Comparison of ENCODE assay signal across 17 cellular contexts in genomic region chr3:189530822-189531221, GRCh38.
DNase-seq lines count a peak whose midpoint lies in the region.
"Had no signal": no experiment of that assay in that cellular context is flagged by ENCODE, and none has a peak within 500 bp of the region (broad histone marks: within the 10 kb centered on the region; RNA-seq: fewer than 3 reads in every experiment).

No MANE protein-coding gene starts in this region.

- no peak overlapping the region for H2BK120ac ChIP-seq in mesenchymal stem cell (ENCODE audit: low read depth, low read length)

- H3K4ac ChIP-seq in mesenchymal stem cell (ENCODE audit: low read depth in 1 of 2, low read length in 2 of 2) = no peak overlapping the region

- H4K8ac ChIP-seq in mesenchymal stem cell (ENCODE audit: low read length) = no peak overlapping the region

- no peak overlapping the region for H2AK5ac ChIP-seq in mesenchymal stem cell (ENCODE audit: low read length, severe bottlenecking)

- H3K9ac ChIP-seq in mesenchymal stem cell (ENCODE audit: low read length) = no peak overlapping the region

- H3K36me3 ChIP-seq in mesenchymal stem cell (ENCODE audit: control insufficient read depth in 1 of 2, insufficient read depth in 2 of 2, low read depth in 1 of 2, low read length in 2 of 2) = no peaks in the 10 kb centered on the region
- H3K36me3 ChIP-seq: heart left ventricle, vagina had no signal

- H2AFZ ChIP-seq in mesenchymal stem cell (ENCODE audit: low read depth, low read length) = no peak overlapping the region

- H2BK12ac ChIP-seq in mesenchymal stem cell (ENCODE audit: low read length in 2 of 2) = no peak overlapping the region

- H3K4me3 Mint-ChIP-seq in activated T-helper 2 cell treated with anti-CD3 and anti-CD28 coated beads, Interferon-gamma antibody, Interleukin-2, Interleukin-4, amounts not matched to agents 10 μg/mL and 5 μg/mL and 100 μg/mL, durations not matched to agents 14 hours and 24 hours and 36 hours (ENCODE audit: low read depth) = peak overlapping the region; percentile 41
- H3K4me3 Mint-ChIP-seq: naive thymus-derived CD8-positive, alpha-beta T cell; stimulated activated memory B cell treated with anti-CD40 and anti-IgM and Interleukin-4, amounts not matched to agents 10 μg/mL and 1 μg/mL and 100 μg/mL, for 72 hours; T-cell had no signal

- H3K27ac ChIP-seq in mesenchymal stem cell (ENCODE audit: low read length, poor library complexity, severe bottlenecking) = no peak overlapping the region
- H3K27ac ChIP-seq: heart left ventricle, vagina had no signal

- H3K4me1 Mint-ChIP-seq in activated T-helper 2 cell treated with anti-CD3 and anti-CD28 coated beads, Interferon-gamma antibody, Interleukin-2, Interleukin-4, amounts not matched to agents 10 μg/mL and 5 μg/mL and 100 μg/mL, durations not matched to agents 14 hours and 24 hours and 36 hours (ENCODE audit: low read depth) = peaks cover 33% of the 10 kb centered on the region
- H3K4me1 Mint-ChIP-seq: stimulated activated memory B cell treated with anti-CD40 and anti-IgM and Interleukin-4, amounts not matched to agents 10 μg/mL and 1 μg/mL and 100 μg/mL, for 72 hours had no signal

- H3K79me1 ChIP-seq in mesenchymal stem cell (replicated peaks; ENCODE audit: low read length, poor library complexity, severe bottlenecking) = no peaks in the 10 kb centered on the region

- no peaks in the 10 kb centered on the region for H3K27me3 Mint-ChIP-seq in activated T-helper 2 cell treated with anti-CD3 and anti-CD28 coated beads, Interferon-gamma antibody, Interleukin-2, Interleukin-4, amounts not matched to agents 10 μg/mL and 5 μg/mL and 100 μg/mL, durations not matched to agents 14 hours and 24 hours and 36 hours (ENCODE audit: low read depth)
- H3K27me3 Mint-ChIP-seq: stimulated activated memory B cell treated with anti-CD40 and anti-IgM and Interleukin-4, amounts not matched to agents 10 μg/mL and 1 μg/mL and 100 μg/mL, for 72 hours; T-cell had no signal

- DNase-seq in EH (ENCODE audit: low read depth) (peak; percentile 1), KBM-7 (peak; percentile 24), kidney glomerular epithelial cell (lab: John Stamatoyannopoulos, UW) (peak; percentile 30), SKM-1 treated with dmso at 0.1 percent for 144 hours (lab: John Stamatoyannopoulos, UW; ENCODE audit: unreplicated experiment) (no peak), mesenchymal stem cell (no peak), cerebellum (ENCODE audit: low spot score) (no peak), ACHN (no peak)
- DNase-seq in activated T-helper 2 cell treated with anti-CD3 and anti-CD28 coated beads, Interferon-gamma antibody, Interleukin-2, Interleukin-4, amounts not matched to agents 10 μg/mL and 5 μg/mL and 100 μg/mL, durations not matched to agents 14 hours and 24 hours and 36 hours (ENCODE audit: low spot score) = no peak
- DNase-seq: activated naive CD4-positive, alpha-beta T cell treated with anti-CD3 and anti-CD28 coated beads, Interleukin-2, amount 50 U/mL, for 16 hours; heart left ventricle; naive thymus-derived CD8-positive, alpha-beta T cell; NCI-H1417; NCI-H446; stimulated activated CD4-positive, alpha-beta T cell treated with anti-CD3 and anti-CD28 coated beads, Interleukin-4, amount 100 ng/mL, for 1 hour; T-cell had no signal

- no peak overlapping the region for H3K14ac ChIP-seq in mesenchymal stem cell (ENCODE audit: low read length in 2 of 2)

- in situ Hi-C loops in KBM-7 (cut with MboI; ENCODE audit: low pct_unique_long_range_greater_than_20kb, low sequenced_read_pairs) (no loop called here), ACHN (cut with HindIII; ENCODE audit: low pct_ligation_motif_present, low pct_unique_long_range_greater_than_20kb, low sequenced_read_pairs) (no loop called here)

- H4K91ac ChIP-seq in mesenchymal stem cell (ENCODE audit: low read length) = no peak overlapping the region

- intact Hi-C loops in activated T-helper 2 cell treated with anti-CD3 and anti-CD28 coated beads, Interferon-gamma antibody, Interleukin-2, Interleukin-4, amounts not matched to agents 10 μg/mL and 5 μg/mL and 100 μg/mL, durations not matched to agents 14 hours and 24 hours and 36 hours (cut with micrococcal nuclease) = loop anchor here (1.0 to 10.0 kb wide), 3 partner anchors 35 to 414 kb away; no protein-coding TSS in a partner anchor

- H3K4me2 ChIP-seq in mesenchymal stem cell (ENCODE audit: low read length, poor library complexity, severe bottlenecking) = no peak overlapping the region

- no peak overlapping the region for H2BK15ac ChIP-seq in mesenchymal stem cell (ENCODE audit: low read depth, poor library complexity, severe bottlenecking)

- peak overlapping the region; percentile 87 for H3K27ac Mint-ChIP-seq in activated T-helper 2 cell treated with anti-CD3 and anti-CD28 coated beads, Interferon-gamma antibody, Interleukin-2, Interleukin-4, amounts not matched to agents 10 μg/mL and 5 μg/mL and 100 μg/mL, durations not matched to agents 14 hours and 24 hours and 36 hours
- H3K27ac Mint-ChIP-seq: stimulated activated memory B cell treated with anti-CD40 and anti-IgM and Interleukin-4, amounts not matched to agents 10 μg/mL and 1 μg/mL and 100 μg/mL, for 72 hours; T-cell had no signal

- H3K23ac ChIP-seq in mesenchymal stem cell (ENCODE audit: low read length in 2 of 2) = no peak overlapping the region

- no peak overlapping the region for H2BK5ac ChIP-seq in mesenchymal stem cell (ENCODE audit: low read depth, low read length, poor library complexity, severe bottlenecking)

- H3K9me3 ChIP-seq in mesenchymal stem cell (ENCODE audit: control insufficient read depth, low read length) = peaks cover 8% of the 10 kb centered on the region
- H3K9me3 ChIP-seq: vagina had no signal

- H3K27me3 ChIP-seq in mesenchymal stem cell (ENCODE audit: control insufficient read depth in 1 of 2, insufficient read depth in 1 of 2, low read length in 2 of 2) = no peaks in the 10 kb centered on the region
- H3K27me3 ChIP-seq: heart left ventricle, vagina had no signal

- no peak overlapping the region for H3K18ac ChIP-seq in mesenchymal stem cell (ENCODE audit: low read depth in 1 of 2, low read length in 2 of 2)

- peaks cover 46% of the 10 kb centered on the region for H3K9me3 Mint-ChIP-seq in activated T-helper 2 cell treated with anti-CD3 and anti-CD28 coated beads, Interferon-gamma antibody, Interleukin-2, Interleukin-4, amounts not matched to agents 10 μg/mL and 5 μg/mL and 100 μg/mL, durations not matched to agents 14 hours and 24 hours and 36 hours

- H3K4me1 ChIP-seq in mesenchymal stem cell (ENCODE audit: control insufficient read depth, insufficient read depth, low read depth, low read length) = no peaks in the 10 kb centered on the region
- H3K4me1 ChIP-seq: heart left ventricle, vagina had no signal

- H3K36me3 Mint-ChIP-seq in activated T-helper 2 cell treated with anti-CD3 and anti-CD28 coated beads, Interferon-gamma antibody, Interleukin-2, Interleukin-4, amounts not matched to agents 10 μg/mL and 5 μg/mL and 100 μg/mL, durations not matched to agents 14 hours and 24 hours and 36 hours (ENCODE audit: low read depth) = peaks cover 21% of the 10 kb centered on the region
- H3K36me3 Mint-ChIP-seq: stimulated activated memory B cell treated with anti-CD40 and anti-IgM and Interleukin-4, amounts not matched to agents 10 μg/mL and 1 μg/mL and 100 μg/mL, for 72 hours; T-cell had no signal

- H3K4me3 ChIP-seq in mesenchymal stem cell (ENCODE audit: insufficient read depth in 1 of 2, low read depth in 1 of 2, low read length in 2 of 2) = no peak overlapping the region
- H3K4me3 ChIP-seq: heart left ventricle, vagina had no signal

- 36% methylated on average over 4 of the region's 4 CpGs for WGBS in mesenchymal stem cell

Comparison
In these comparisons a context has a peak if more than half of its experiments do, and no peak if none do; other contexts are left out.
1. DNase-seq: peak in EH (single experiment), KBM-7 (single experiment) and kidney glomerular epithelial cell (single experiment); none in activated T-helper 2 cell treated with anti-CD3 and anti-CD28 coated beads, Interferon-gamma antibody, Interleukin-2, Interleukin-4, amounts not matched to agents 10 μg/mL and 5 μg/mL and 100 μg/mL, durations not matched to agents 14 hours and 24 hours and 36 hours (single experiment), SKM-1 treated with dmso at 0.1 percent for 144 hours (single experiment), mesenchymal stem cell (single experiment), cerebellum (single experiment) and ACHN (single experiment).